Comparison of ENCODE assay signal across 1 cellular context in genomic region chr7:51315393-51316261, GRCh38.
TF ChIP-seq lines count a peak whose summit lies in the region.

No MANE protein-coding gene starts in this region.

TF ChIP-seq in HEK293, 187 proteins besides CTCF, POLR2A, EP300 and RAD21 (continued from another document):
- TF ChIP-seq PRDM10 (tag by site-specific recombination; IDR thresholded peaks at IDR 0.05) = peak; percentile 60
- TF ChIP-seq GLIS1 (tag by site-specific recombination; IDR thresholded peaks at IDR 0.05) = peak; percentile 15; the same call in 1 of the 2 replicates
- TF ChIP-seq REST (tag by site-specific recombination; IDR thresholded peaks at IDR 0.05) = 0 out of 2 replicates have a peak, but pooled peaks have one; percentile 34
- no peak for TF ChIP-seq ZNF112 (tag by site-specific recombination; IDR thresholded peaks at IDR 0.05)
- no peak for TF ChIP-seq ZNF621 (tag by site-specific recombination; IDR thresholded peaks at IDR 0.05)
- peak; percentile 18; the same call in 1 of the 2 replicates for TF ChIP-seq ZNF76 (tag by site-specific recombination; IDR thresholded peaks at IDR 0.05; ENCODE audit: borderline replicate concordance, low read depth)
- 0 out of 2 replicates have a peak, but pooled peaks have one; percentile 19 for TF ChIP-seq ZXDB (tag by site-specific recombination; IDR thresholded peaks at IDR 0.05)
- TF ChIP-seq ZBTB26 (tag by site-specific recombination; optimal IDR thresholded peaks at IDR 0.05) = peak; percentile 69
- no peak for TF ChIP-seq ZNF350 (tag by site-specific recombination; IDR thresholded peaks at IDR 0.05)
